Comparison of ENCODE assay signal across 25 cellular contexts in the genomic region with DNA sequence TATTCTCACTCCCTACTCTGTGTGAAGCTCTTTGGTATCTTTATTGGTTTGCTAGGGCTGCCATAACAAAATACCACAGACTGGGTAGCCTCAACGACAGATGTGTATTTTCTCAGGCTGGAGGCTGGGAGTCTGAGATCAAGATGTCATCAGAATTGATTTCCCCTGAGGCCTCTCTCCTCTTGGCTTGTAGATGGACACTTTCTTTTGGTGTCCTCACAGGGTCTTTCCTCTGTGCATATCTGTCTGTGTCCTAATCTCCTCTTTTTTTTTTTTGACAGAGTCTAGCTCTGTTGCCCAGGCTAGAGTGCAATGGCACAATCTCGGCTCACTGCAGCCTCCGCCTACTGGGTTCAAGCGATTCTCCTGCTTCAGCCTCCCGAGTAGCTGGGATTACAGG.
"Had no signal": no experiment of that assay in that cellular context is flagged by ENCODE, and none has a peak within 500 bp of the region (broad histone marks: within the 10 kb centered on the region; RNA-seq: fewer than 3 reads in every experiment).

No MANE protein-coding gene starts in this region.

- H3K27ac ChIP-seq: adrenal gland, body of pancreas, breast epithelium, Peyer's patch, SJSA1 had no signal

- H3K4me1 ChIP-seq: adrenal gland, body of pancreas, breast epithelium, Peyer's patch had no signal

- DNase-seq: activated CD4-positive, alpha-beta T cell treated with anti-CD3 and anti-CD28 coated beads for 36 hours; activated CD4-positive, alpha-beta T cell treated with anti-CD3 and anti-CD28 coated beads, Interleukin-2, amount 10 ng/mL, durations not matched to agents 7 days and 5 days; activated CD4-positive, alpha-beta T cell treated with anti-CD3 and anti-CD28 coated beads, Interleukin-2, amount 50 U/mL, for 48 hours; activated CD8-positive, alpha-beta memory T cell treated with anti-CD3 and anti-CD28 coated beads, Interleukin-2, amount 50 U/mL, for 4 hours; activated gamma-delta T cell treated with Interleukin-2 at 50 U/mL for 16 hours; activated naive CD4-positive, alpha-beta T cell treated with anti-CD3 and anti-CD28 coated beads for 36 hours; activated T-cell treated with anti-CD3 and anti-CD28 coated beads for 4 hours; activated T-cell treated with anti-CD3 and anti-CD28 coated beads, Interleukin-2, amount 50 U/mL, for 4 hours; adrenal gland; body of pancreas; Karpas-422; KBM-7; MG63; NCI-H1048; NCI-H1694; NCI-H1930; Peyer's patch; RPMI8226; SHP77 treated with DMSO at 0.1 percent for 48 hours; SK-N-SH had no signal

- H3K27me3 ChIP-seq: adrenal gland, body of pancreas, Peyer's patch, SJSA1 had no signal

- H3K4me2 ChIP-seq: SK-N-SH had no signal

- H3K9me3 ChIP-seq: adrenal gland, body of pancreas, breast epithelium, MG63, Peyer's patch, SJSA1, SK-N-SH had no signal

- H3K4me3 ChIP-seq: adrenal gland, body of pancreas, breast epithelium, MG63, Peyer's patch, SJSA1 had no signal

- H3K36me3 ChIP-seq: adrenal gland, breast epithelium, MG63, Peyer's patch, SJSA1 had no signal

- H3K9ac ChIP-seq: SK-N-SH had no signal

- ATAC-seq: activated CD4-positive, alpha-beta T cell treated with anti-CD3 and anti-CD28 coated beads for 36 hours; activated CD4-positive, CD25-positive, alpha-beta regulatory T cell treated with anti-CD3 and anti-CD28 coated beads, Interleukin-2, amount 50 U/mL, for 24 hours; activated naive CD4-positive, alpha-beta T cell treated with anti-CD3 and anti-CD28 coated beads, Interleukin-2, amount 50 U/mL, for 72 hours; activated T-cell treated with anti-CD3 and anti-CD28 coated beads, Interleukin-2, amount 50 U/mL, for 4 hours; body of pancreas; WTC11 had no signal
